In genomic region chr14:85085981-85086380, GRCh38 we compare ENCODE assay signal across 23 cellular contexts.
A peak's percentile ranks its signal among the peaks of the same experiment; 100 is the strongest.
DNase-seq lines count a peak whose midpoint lies in the region; ATAC-seq and TF ChIP-seq lines count a peak whose summit lies in the region.
"Had no signal": no experiment of that assay in that cellular context is flagged by ENCODE, and none has a peak within 500 bp of the region (broad histone marks: within the 10 kb centered on the region; RNA-seq: fewer than 3 reads in every experiment).

No MANE protein-coding gene starts in this region.

- no peak overlapping the region for H2BK15ac ChIP-seq in mesenchymal stem cell (ENCODE audit: low read depth, poor library complexity, severe bottlenecking)

- no peak for ATAC-seq in effector memory CD8-positive, alpha-beta T cell (replicated peaks)
- ATAC-seq in lower lobe of right lung, result no peak
- ATAC-seq: GM12878, GM23338, HCT116 had no signal

- H4K8ac ChIP-seq in mesenchymal stem cell (ENCODE audit: low read length), result no peak overlapping the region

- no peak overlapping the region for H3K27ac ChIP-seq in mammary epithelial cell (ENCODE audit: insufficient read depth, low read depth, low read length)
- peak overlapping the region; percentile 84 for H3K27ac ChIP-seq in mesenchymal stem cell (ENCODE audit: low read length, poor library complexity, severe bottlenecking)
- no peak overlapping the region for H3K27ac ChIP-seq in lower lobe of right lung
- H3K27ac ChIP-seq: 22Rv1; BLaER1 treated with 17β-estradiol and CSF1 and Interleukin-3, amounts not matched to agents 10 nM and 100 nM had no signal

- no peak overlapping the region for H3K4me3 Mint-ChIP-seq in MCF 10A (ENCODE audit: unreplicated experiment)
- H3K4me3 Mint-ChIP-seq in effector memory CD8-positive, alpha-beta T cell, result no peak overlapping the region
- H3K4me3 Mint-ChIP-seq: CD14-positive monocyte; CD4-positive, alpha-beta T cell; CD8-positive, alpha-beta memory T cell; GM23338; H9 had no signal

- peak overlapping the region; percentile 3 for H2BK5ac ChIP-seq in mesenchymal stem cell (ENCODE audit: low read depth, low read length, poor library complexity, severe bottlenecking)

- no peaks in the 10 kb centered on the region for H3K79me2 ChIP-seq in mammary epithelial cell (ENCODE audit: insufficient read depth, low read length)

- H3K4me1 Mint-ChIP-seq in MCF 10A (ENCODE audit: insufficient read depth, unreplicated experiment), result peaks cover 17% of the 10 kb centered on the region
- H3K4me1 Mint-ChIP-seq in effector memory CD8-positive, alpha-beta T cell (ENCODE audit: low read depth in 2 of 2), result no peaks in the 10 kb centered on the region
- H3K4me1 Mint-ChIP-seq: CD14-positive monocyte; CD8-positive, alpha-beta memory T cell; GM23338; H9 had no signal

- DNase-seq in mammary epithelial cell (peak; percentile 21), MCF 10A (ENCODE audit: unreplicated experiment) (no peak), kidney epithelial cell (ENCODE audit: low read depth) (peak; percentile 51), mesenchymal stem cell (no peak), middle frontal gyrus (ENCODE audit: extremely low spot score, low spot score) (no peak), AG20443 (ENCODE audit: low spot score) (no peak), lower lobe of right lung (no peak)
- DNase-seq in effector memory CD8-positive, alpha-beta T cell, result no peak
- DNase-seq: AML-193; BE2C; CD4-positive, alpha-beta T cell; CD8-positive, alpha-beta memory T cell; DMS 273 treated with DMSO at 0.1 percent for 48 hours; DMS79; EL; GDM1; H9 had no signal

- no peak overlapping the region for H3K9ac ChIP-seq in mammary epithelial cell (ENCODE audit: insufficient read depth, low read length)
- H3K9ac ChIP-seq in mesenchymal stem cell (ENCODE audit: low read length), result no peak overlapping the region
- H3K9ac ChIP-seq: BLaER1 treated with 17β-estradiol and CSF1 and Interleukin-3, amounts not matched to agents 10 nM and 100 nM had no signal

- H2AFZ ChIP-seq in mammary epithelial cell (ENCODE audit: low read depth, low read length) (no peak overlapping the region), mesenchymal stem cell (ENCODE audit: low read depth, low read length) (no peak overlapping the region)
- H2AFZ ChIP-seq: GM23338 had no signal

- TF ChIP-seq CTCF in mammary epithelial cell (conservative IDR thresholded peaks at IDR 0.05 in 1 of 2, IDR thresholded peaks at IDR 0.05 in 1 of 2; ENCODE audit: extremely low read depth in 1 of 2, insufficient read depth in 1 of 2, low read depth in 1 of 2, low read length in 2 of 2), result no peak
- no peak for TF ChIP-seq CTCF in MCF 10A (IDR thresholded peaks at IDR 0.05; ENCODE audit: unreplicated experiment)
- no peak for TF ChIP-seq CTCF in kidney epithelial cell (IDR thresholded peaks at IDR 0.05; ENCODE audit: insufficient read depth, low read length, poor library complexity, severe bottlenecking)
- TF ChIP-seq CTCF in lower lobe of right lung (IDR thresholded peaks at IDR 0.05), result no peak

- no peaks in the 10 kb centered on the region for H3K36me3 ChIP-seq in mammary epithelial cell (ENCODE audit: insufficient read depth, low read length)
- H3K36me3 ChIP-seq in kidney epithelial cell (ENCODE audit: control insufficient read depth, insufficient read depth, low read length), result no peaks in the 10 kb centered on the region
- no peaks in the 10 kb centered on the region for H3K36me3 ChIP-seq in mesenchymal stem cell (ENCODE audit: control insufficient read depth in 1 of 2, insufficient read depth in 2 of 2, low read depth in 1 of 2, low read length in 2 of 2)
- no peaks in the 10 kb centered on the region for H3K36me3 ChIP-seq in lower lobe of right lung
- H3K36me3 ChIP-seq: BE2C; BLaER1 treated with 17β-estradiol and CSF1 and Interleukin-3, amounts not matched to agents 10 nM and 100 nM had no signal

- H2AK5ac ChIP-seq in mesenchymal stem cell (ENCODE audit: low read length, severe bottlenecking), result no peak overlapping the region

- no peaks in the 10 kb centered on the region for H3K9me3 Mint-ChIP-seq in MCF 10A (ENCODE audit: unreplicated experiment)
- H3K9me3 Mint-ChIP-seq in effector memory CD8-positive, alpha-beta T cell, result peaks cover 10 to 12% of the 10 kb centered on the region in 2 donors
- H3K9me3 Mint-ChIP-seq: GM23338, H9 had no signal

- H3K36me3 Mint-ChIP-seq in MCF 10A (ENCODE audit: insufficient read depth, unreplicated experiment), result no peaks in the 10 kb centered on the region
- H3K36me3 Mint-ChIP-seq in effector memory CD8-positive, alpha-beta T cell (ENCODE audit: insufficient read depth), result no peaks in the 10 kb centered on the region
- H3K36me3 Mint-ChIP-seq: CD14-positive monocyte; CD8-positive, alpha-beta memory T cell had no signal

- intact Hi-C loops in mammary epithelial cell (cut with micrococcal nuclease) (loop anchor here (5.0 kb wide), 1 partner anchor 446 kb away; the partner anchor contains the start of gene FLRT2), MCF 10A (cut with micrococcal nuclease) (loop anchor here (5.0 kb wide), 1 partner anchor 441 kb away; no protein-coding TSS in a partner anchor), lower lobe of right lung (cut with DNase I) (no loop called here)

- H3K79me1 ChIP-seq in mesenchymal stem cell (replicated peaks; ENCODE audit: low read length, poor library complexity, severe bottlenecking), result no peaks in the 10 kb centered on the region

- H3K4me3 ChIP-seq in mammary epithelial cell (replicated peaks in 1 of 3; ENCODE audit: insufficient read depth in 1 of 3, low read depth in 2 of 3, low read length in 3 of 3) (no peak overlapping the region), kidney epithelial cell (ENCODE audit: low read depth, low read length) (no peak overlapping the region), mesenchymal stem cell (ENCODE audit: insufficient read depth in 1 of 2, low read depth in 1 of 2, low read length in 2 of 2) (no peak overlapping the region), lower lobe of right lung (no peak overlapping the region)
- H3K4me3 ChIP-seq: BLaER1 treated with 17β-estradiol and CSF1 and Interleukin-3, amounts not matched to agents 10 nM and 100 nM; GM12878; GM23338 had no signal

- H3K27me3 ChIP-seq in mammary epithelial cell (ENCODE audit: insufficient read depth, low read length) (no peaks in the 10 kb centered on the region), kidney epithelial cell (ENCODE audit: control insufficient read depth, insufficient read depth, low read length) (no peaks in the 10 kb centered on the region), mesenchymal stem cell (ENCODE audit: control insufficient read depth in 1 of 2, insufficient read depth in 1 of 2, low read length in 2 of 2) (no peaks in the 10 kb centered on the region), lower lobe of right lung (ENCODE audit: low read depth) (no peaks in the 10 kb centered on the region)
- H3K27me3 ChIP-seq: BE2C; BLaER1 treated with 17β-estradiol and CSF1 and Interleukin-3, amounts not matched to agents 10 nM and 100 nM had no signal

- dilution Hi-C loops in mammary epithelial cell (cut with HindIII; ENCODE audit: low sequenced_read_pairs), result no loop called here

- H2BK12ac ChIP-seq in mesenchymal stem cell (ENCODE audit: low read length in 2 of 2), result no peak overlapping the region

- H2BK120ac ChIP-seq in mesenchymal stem cell (ENCODE audit: low read depth, low read length), result no peak overlapping the region

- peaks cover 14% of the 10 kb centered on the region for H3K4me1 ChIP-seq in mammary epithelial cell (ENCODE audit: insufficient read depth, low read length)
- H3K4me1 ChIP-seq in mesenchymal stem cell (ENCODE audit: control insufficient read depth, insufficient read depth, low read depth, low read length), result no peaks in the 10 kb centered on the region
- H3K4me1 ChIP-seq in lower lobe of right lung, result no peaks in the 10 kb centered on the region
- H3K4me1 ChIP-seq: BE2C; BLaER1 treated with 17β-estradiol and CSF1 and Interleukin-3, amounts not matched to agents 10 nM and 100 nM had no signal

- POLR2A ChIA-PET in MCF 10A (lab: Yijun Ruan, JAX), result no interaction called here

- no peaks in the 10 kb centered on the region for H4K20me1 ChIP-seq in mammary epithelial cell (ENCODE audit: insufficient read depth, low read length)
- H4K20me1 ChIP-seq: BLaER1 treated with 17β-estradiol and CSF1 and Interleukin-3, amounts not matched to agents 10 nM and 100 nM had no signal

- H3K14ac ChIP-seq in mesenchymal stem cell (ENCODE audit: low read length in 2 of 2), result no peak overlapping the region

- no peaks in the 10 kb centered on the region for H3K9me3 ChIP-seq in mammary epithelial cell (replicated peaks; ENCODE audit: insufficient read depth, low read length)
- H3K9me3 ChIP-seq in mesenchymal stem cell (ENCODE audit: control insufficient read depth, low read length), result no peaks in the 10 kb centered on the region
- H3K9me3 ChIP-seq in lower lobe of right lung, result no peaks in the 10 kb centered on the region
- H3K9me3 ChIP-seq: BE2C; BLaER1 treated with 17β-estradiol and CSF1 and Interleukin-3, amounts not matched to agents 10 nM and 100 nM had no signal

- H3K27me3 Mint-ChIP-seq in MCF 10A (ENCODE audit: insufficient read depth, unreplicated experiment), result no peaks in the 10 kb centered on the region
- no peaks in the 10 kb centered on the region for H3K27me3 Mint-ChIP-seq in effector memory CD8-positive, alpha-beta T cell
- H3K27me3 Mint-ChIP-seq: CD4-positive, alpha-beta T cell; CD8-positive, alpha-beta memory T cell had no signal

- no peak overlapping the region for H4K91ac ChIP-seq in mesenchymal stem cell (ENCODE audit: low read length)

- no peak overlapping the region for H3K18ac ChIP-seq in mesenchymal stem cell (ENCODE audit: low read depth in 1 of 2, low read length in 2 of 2)

- no TSS peak for BruUV-seq in mammary epithelial cell (replicated peaks; lab: Mats Ljungman, UMichigan)
- no TSS peak for BruUV-seq in MCF 10A (replicated peaks; lab: Mats Ljungman, UMichigan)

- H3K4ac ChIP-seq in mesenchymal stem cell (ENCODE audit: low read depth in 1 of 2, low read length in 2 of 2), result no peak overlapping the region

- CTCF ChIA-PET in mammary epithelial cell (lab: Charles Lee; ENCODE audit: low non-redundant PET), result no interaction called here
- CTCF ChIA-PET in MCF 10A (lab: Yijun Ruan, JAX), result no interaction called here

- H3K4me2 ChIP-seq in mammary epithelial cell (ENCODE audit: insufficient read depth, low read depth, low read length) (no peak overlapping the region), mesenchymal stem cell (ENCODE audit: low read length, poor library complexity, severe bottlenecking) (no peak overlapping the region)
- H3K4me2 ChIP-seq: BLaER1 treated with 17β-estradiol and CSF1 and Interleukin-3, amounts not matched to agents 10 nM and 100 nM; GM23338 had no signal

- no peak overlapping the region for H3K23ac ChIP-seq in mesenchymal stem cell (ENCODE audit: low read length in 2 of 2)

- in situ Hi-C loops in mammary epithelial cell (cut with MboI; ENCODE audit: low sequenced_read_pairs in 2 of 2), result no loop called here

- H3K27ac Mint-ChIP-seq in MCF 10A (ENCODE audit: low read depth, unreplicated experiment), result no peak overlapping the region
- no peak overlapping the region for H3K27ac Mint-ChIP-seq in effector memory CD8-positive, alpha-beta T cell
- H3K27ac Mint-ChIP-seq: CD14-positive monocyte; CD4-positive, alpha-beta T cell; CD8-positive, alpha-beta memory T cell; GM23338; H9 had no signal

Comparison
In these comparisons a context has a peak if more than half of its experiments do, and no peak if none do; other contexts are left out.
1. DNase-seq: peak in mammary epithelial cell (single experiment) and kidney epithelial cell (single experiment); none in MCF 10A (single experiment), mesenchymal stem cell (single experiment), middle frontal gyrus (single experiment), AG20443 (single experiment), effector memory CD8-positive, alpha-beta T cell (0 of 3) and lower lobe of right lung (single experiment).